Comparison of ENCODE assay signal across 16 cellular contexts in genomic region chr1:186849824-186850223, GRCh38. TPM values are rescaled to one million over a fixed set of nuclear protein-coding genes. Genes with fewer than 3 reads are reported as not detected.
DNase-seq lines count a peak whose midpoint lies in the region; ATAC-seq and TF ChIP-seq lines count a peak whose summit lies in the region.
"Had no signal": no experiment of that assay in that cellular context is flagged by ENCODE, and none has a peak within 500 bp of the region (broad histone marks: within the 10 kb centered on the region; RNA-seq: fewer than 3 reads in every experiment).

No MANE protein-coding gene starts in this region.

- POLR2A ChIA-PET in Caco-2 (lab: Charles Lee): no interaction called here

- H3K27ac Mint-ChIP-seq in Caco-2 (ENCODE audit: unreplicated experiment): peak overlapping the region; percentile 64
- H3K27ac Mint-ChIP-seq: stimulated activated memory B cell treated with anti-CD40 and anti-IgM and Interleukin-4, amounts not matched to agents 10 μg/mL and 1 μg/mL and 100 μg/mL, for 72 hours had no signal

- H3K4me1 Mint-ChIP-seq in Caco-2 (ENCODE audit: low read depth, unreplicated experiment): peaks cover 26% of the 10 kb centered on the region
- H3K4me1 Mint-ChIP-seq: stimulated activated memory B cell treated with anti-CD40 and anti-IgM and Interleukin-4, amounts not matched to agents 10 μg/mL and 1 μg/mL and 100 μg/mL, for 72 hours had no signal

- H3K4me2 ChIP-seq in OCI-LY3 (ENCODE audit: low read length): peak overlapping the region; percentile 53

- ATAC-seq in GM19455 (IDR thresholded peaks at IDR 0.05; ENCODE audit: unreplicated experiment) (peak; percentile 56), HG03045 (IDR thresholded peaks at IDR 0.05; ENCODE audit: unreplicated experiment) (peak; percentile 44), HG02970 (IDR thresholded peaks at IDR 0.05; ENCODE audit: low FRiP score, unreplicated experiment) (no peak)

- no peak for DNase-seq in Caco-2
- no peak for DNase-seq in NCI-H2227 (lab: John Stamatoyannopoulos, UW; ENCODE audit: unreplicated experiment)
- DNase-seq in NK-92 (lab: John Stamatoyannopoulos, UW; ENCODE audit: unreplicated experiment): no peak
- no peak for DNase-seq in mesenteric fat pad (ENCODE audit: low spot score)
- DNase-seq: activated CD4-positive, CD25-positive, alpha-beta regulatory T cell; activated gamma-delta T cell treated with Interleukin-2 at 50 U/mL for 16 hours; heart right ventricle; NCI-H1417; spleen had no signal

- H3K27me3 ChIP-seq in Caco-2 (replicated peaks; ENCODE audit: control insufficient read depth, insufficient read depth, low read length) (no peaks in the 10 kb centered on the region), OCI-LY3 (ENCODE audit: low read depth, low read length) (no peaks in the 10 kb centered on the region)
- H3K27me3 ChIP-seq: heart right ventricle, spleen had no signal

- no peaks in the 10 kb centered on the region for H3K27me3 Mint-ChIP-seq in Caco-2 (ENCODE audit: insufficient read depth, unreplicated experiment)
- H3K27me3 Mint-ChIP-seq: stimulated activated memory B cell treated with anti-CD40 and anti-IgM and Interleukin-4, amounts not matched to agents 10 μg/mL and 1 μg/mL and 100 μg/mL, for 72 hours had no signal

- H4K20me1 ChIP-seq in OCI-LY3 (ENCODE audit: insufficient read depth, low read length): no peaks in the 10 kb centered on the region

- H3K9ac ChIP-seq in OCI-LY3 (ENCODE audit: low read length): no peak overlapping the region

- H3K27ac ChIP-seq in OCI-LY3 (ENCODE audit: low read length): peak overlapping the region; percentile 3; the same call in 1 of the 2 replicates
- H3K27ac ChIP-seq: RWPE1 had no signal

- H3K36me3 Mint-ChIP-seq in Caco-2 (ENCODE audit: insufficient read depth, unreplicated experiment): no peaks in the 10 kb centered on the region
- H3K36me3 Mint-ChIP-seq: stimulated activated memory B cell treated with anti-CD40 and anti-IgM and Interleukin-4, amounts not matched to agents 10 μg/mL and 1 μg/mL and 100 μg/mL, for 72 hours had no signal

- peak overlapping the region; percentile 18 for H3K4me3 Mint-ChIP-seq in Caco-2 (ENCODE audit: unreplicated experiment)
- H3K4me3 Mint-ChIP-seq: stimulated activated memory B cell treated with anti-CD40 and anti-IgM and Interleukin-4, amounts not matched to agents 10 μg/mL and 1 μg/mL and 100 μg/mL, for 72 hours had no signal

- H3K4me1 ChIP-seq in Caco-2: peaks cover 22% of the 10 kb centered on the region
- peaks cover 48% of the 10 kb centered on the region for H3K4me1 ChIP-seq in OCI-LY3 (ENCODE audit: low read length)

- no peaks in the 10 kb centered on the region for H3K9me3 Mint-ChIP-seq in Caco-2 (ENCODE audit: unreplicated experiment)
- H3K9me3 Mint-ChIP-seq: stimulated activated memory B cell treated with anti-CD40 and anti-IgM and Interleukin-4, amounts not matched to agents 10 μg/mL and 1 μg/mL and 100 μg/mL, for 72 hours had no signal

- intact Hi-C loops in Caco-2 (cut with micrococcal nuclease; ENCODE audit: unreplicated experiment): no loop called here

- CTCF ChIA-PET in Caco-2 (lab: Charles Lee): no interaction called here

- H2AFZ ChIP-seq in OCI-LY3 (ENCODE audit: low read depth, low read length): no peak overlapping the region

- no peaks in the 10 kb centered on the region for H3K36me3 ChIP-seq in Caco-2 (ENCODE audit: control insufficient read depth, insufficient read depth, low read length)
- no peaks in the 10 kb centered on the region for H3K36me3 ChIP-seq in OCI-LY3 (replicated peaks; ENCODE audit: low read depth, low read length)
- H3K36me3 ChIP-seq: heart right ventricle, spleen had no signal

- H3K4me3 ChIP-seq in Caco-2 (ENCODE audit: low read depth, low read length) (no peak overlapping the region), OCI-LY3 (ENCODE audit: low read length) (peak overlapping the region; percentile 29)
- H3K4me3 ChIP-seq: coronary artery, spleen had no signal

- TF ChIP-seq CTCF in Caco-2 (IDR thresholded peaks at IDR 0.05; ENCODE audit: insufficient read depth in 1 of 2, low read depth in 1 of 2, low read length in 1 of 2, severe bottlenecking in 1 of 2, unreplicated experiment in 1 of 2) (no peak), OCI-LY3 (IDR thresholded peaks at IDR 0.05; ENCODE audit: low read depth, low read length) (no peak)

- H3K9me3 ChIP-seq in Caco-2: no peaks in the 10 kb centered on the region
- H3K9me3 ChIP-seq in OCI-LY3 (ENCODE audit: insufficient read depth, low read length): no peaks in the 10 kb centered on the region
- H3K9me3 ChIP-seq: heart right ventricle, spleen had no signal

- no TSS peak for BruUV-seq in Caco-2 (replicated peaks; lab: Mats Ljungman, UMichigan)

- H3K79me2 ChIP-seq in OCI-LY3 (ENCODE audit: low read length): no peaks in the 10 kb centered on the region

RNA-seq across cellular contexts. Expression of gene PLA2G4A, which starts 21.1 kb away (rescaled TPM):
- total RNA-seq in Caco-2 (2022): 2.0 and 3.4 TPM in 2 replicates
- total RNA-seq in mesenteric fat pad: 14.1 TPM
